16 cellular contexts compared by ENCODE assay signal in genomic region chr2:8571792-8572499, GRCh38.
A peak's percentile ranks its signal among the peaks of the same experiment; 100 is the strongest.
DNase-seq lines count a peak whose midpoint lies in the region; ATAC-seq and TF ChIP-seq lines count a peak whose summit lies in the region.
"Had no signal": no experiment of that assay in that cellular context is flagged by ENCODE, and none has a peak within 500 bp of the region (broad histone marks: within the 10 kb centered on the region; RNA-seq: fewer than 3 reads in every experiment).

No MANE protein-coding gene starts in this region.

- peak overlapping the region; percentile 21 to 72 (median 24) for H3K27ac ChIP-seq in transverse colon
- H3K27ac ChIP-seq: KMS-11, ovary, RWPE1, upper lobe of left lung had no signal

- TF ChIP-seq EP300 in transverse colon (IDR thresholded peaks at IDR 0.05; ENCODE audit: low read depth) = no peak

- in situ Hi-C loops in T47D (cut with HindIII; ENCODE audit: low pct_unique_long_range_greater_than_20kb, low sequenced_read_pairs) = no loop called here
- in situ Hi-C loops in transverse colon (cut with MboI; ENCODE audit: low pct_ligation_motif_present in 1 of 4, low pct_unique_long_range_greater_than_20kb in 1 of 4, low sequenced_read_pairs in 3 of 4) = no loop called here

- no peak overlapping the region for H3K27ac Mint-ChIP-seq in MCF 10A (ENCODE audit: low read depth, unreplicated experiment)
- H3K27ac Mint-ChIP-seq: activated CD4-positive, alpha-beta memory T cell treated with anti-CD3 and anti-CD28 coated beads for 36 hours; activated T-helper 17 cell treated with anti-CD3 and anti-CD28 coated beads, Interleukin-2, amount 50 U/mL, for 72 hours had no signal

- POLR2A ChIA-PET in MCF 10A (lab: Yijun Ruan, JAX) = interaction anchor here (0.6 kb wide), 1 partner anchor 90 kb away, joined by 3 read pairs; no protein-coding TSS in a partner anchor

- no peaks in the 10 kb centered on the region for H3K9me3 Mint-ChIP-seq in MCF 10A (ENCODE audit: unreplicated experiment)
- H3K9me3 Mint-ChIP-seq: activated CD4-positive, alpha-beta memory T cell treated with anti-CD3 and anti-CD28 coated beads for 36 hours; activated T-helper 17 cell treated with anti-CD3 and anti-CD28 coated beads, Interleukin-2, amount 50 U/mL, for 72 hours had no signal

- peak; percentile 44 for ATAC-seq in left lobe of liver
- ATAC-seq in GM18517 (IDR thresholded peaks at IDR 0.05; ENCODE audit: unreplicated experiment) = no peak
- ATAC-seq: activated T-helper 17 cell treated with anti-CD3 and anti-CD28 coated beads, Interleukin-2, amount 50 U/mL, for 72 hours had no signal

- H3K4me1 ChIP-seq in transverse colon = peaks cover 0 to 26% (median 11%) of the 10 kb centered on the region in 4 donors

- no peaks in the 10 kb centered on the region for H3K4me1 Mint-ChIP-seq in MCF 10A (ENCODE audit: insufficient read depth, unreplicated experiment)

- H3K27me3 Mint-ChIP-seq in MCF 10A (ENCODE audit: insufficient read depth, unreplicated experiment) = no peaks in the 10 kb centered on the region
- H3K27me3 Mint-ChIP-seq: activated T-helper 17 cell treated with anti-CD3 and anti-CD28 coated beads, Interleukin-2, amount 50 U/mL, for 72 hours had no signal

- WGBS in transverse colon (ENCODE audit: low coverage in 1 of 2), 2 donors = 53 to 57% methylated on average over 1 to 10 of the region's 10 CpGs

- intact Hi-C loops in MCF 10A (cut with micrococcal nuclease) = no loop called here
- intact Hi-C loops in transverse colon (cut with DNase I; ENCODE audit: low total_unique reads) = no loop called here

- no peak overlapping the region for H3K4me3 ChIP-seq in transverse colon
- H3K4me3 ChIP-seq: ovary, upper lobe of left lung had no signal

- no peaks in the 10 kb centered on the region for H3K27me3 ChIP-seq in transverse colon
- H3K27me3 ChIP-seq: ovary, upper lobe of left lung had no signal

- H3K36me3 Mint-ChIP-seq in MCF 10A (ENCODE audit: insufficient read depth, unreplicated experiment) = no peaks in the 10 kb centered on the region
- H3K36me3 Mint-ChIP-seq: activated CD4-positive, alpha-beta memory T cell treated with anti-CD3 and anti-CD28 coated beads for 36 hours had no signal

- H3K9me3 ChIP-seq in transverse colon = no peaks in the 10 kb centered on the region
- H3K9me3 ChIP-seq: ovary, upper lobe of left lung had no signal

- H3K4me3 Mint-ChIP-seq in MCF 10A (ENCODE audit: unreplicated experiment) = no peak overlapping the region
- H3K4me3 Mint-ChIP-seq: activated CD4-positive, alpha-beta memory T cell treated with anti-CD3 and anti-CD28 coated beads for 36 hours; activated T-helper 17 cell treated with anti-CD3 and anti-CD28 coated beads, Interleukin-2, amount 50 U/mL, for 72 hours had no signal

- no peak for TF ChIP-seq CTCF in MCF 10A (IDR thresholded peaks at IDR 0.05; ENCODE audit: unreplicated experiment)
- TF ChIP-seq CTCF in transverse colon (IDR thresholded peaks at IDR 0.05) = no peak

- no peak for TF ChIP-seq POLR2A in transverse colon (IDR thresholded peaks at IDR 0.05)

- CTCF ChIA-PET in MCF 10A (lab: Yijun Ruan, JAX) = interaction anchor here (0.6 kb wide), 1 partner anchor 25 kb away, joined by 3 read pairs; no protein-coding TSS in a partner anchor

- DNase-seq in T47D (ENCODE audit: low read depth in 1 of 2, low spot score in 1 of 2) = peak; percentile 36 to 83
- no peak for DNase-seq in MCF 10A (ENCODE audit: unreplicated experiment)
- DNase-seq in NCI-H748 treated with DMSO at 0.1 percent for 48 hours (lab: John Stamatoyannopoulos, UW) = peak; percentile 71
- peak; percentile 35 for DNase-seq in left lobe of liver (ENCODE audit: low spot score)
- peak; percentile 28 for DNase-seq in transverse colon
- no peak for DNase-seq in midbrain (lab: John Stamatoyannopoulos, UW)
- no peak for DNase-seq in T-helper 9 cell
- DNase-seq: activated CD4-positive, alpha-beta memory T cell treated with anti-CD3 and anti-CD28 coated beads for 36 hours; anterior cingulate cortex; dermis blood vessel endothelial cell; upper lobe of left lung had no signal

- H3K36me3 ChIP-seq in transverse colon = no peaks in the 10 kb centered on the region
- H3K36me3 ChIP-seq: ovary, upper lobe of left lung had no signal

- no TSS peak for BruUV-seq in MCF 10A (replicated peaks; lab: Mats Ljungman, UMichigan)

Comparison
In these comparisons a context has a peak if more than half of its experiments do, and no peak if none do; other contexts are left out.
1. DNase-seq: peak in T47D (2 of 2), NCI-H748 treated with DMSO at 0.1 percent for 48 hours (single experiment), left lobe of liver (single experiment) and transverse colon (single experiment); none in MCF 10A (single experiment), midbrain (single experiment) and T-helper 9 cell (single experiment).